12 cellular contexts compared by ENCODE assay signal in genomic region chr1:235511470-235512240, GRCh38.
DNase-seq lines count a peak whose midpoint lies in the region; FAIRE-seq and TF ChIP-seq lines count a peak whose summit lies in the region.
"Had no signal": no experiment of that assay in that cellular context is flagged by ENCODE, and none has a peak within 500 bp of the region (broad histone marks: within the 10 kb centered on the region; RNA-seq: fewer than 3 reads in every experiment).

No MANE protein-coding gene starts in this region.

- CTCF ChIA-PET in HEK293T (lab: Yijun Ruan, JAX): interaction anchor here (0.5 to 1.4 kb wide), 4 partner anchors 139 to 1386 kb away, joined by 3 to 5 read pairs (median 4); no protein-coding TSS in a partner anchor

- DNase-seq in DMS114 treated with DMSO at 0.1 percent for 48 hours (lab: John Stamatoyannopoulos, UW; ENCODE audit: unreplicated experiment) (peak; percentile 36), HEK293T (ENCODE audit: extremely low spot score) (peak; percentile 43), kidney tubule cell (ENCODE audit: low spot score) (peak; percentile 26), HPDE6-E6E7 (ENCODE audit: extremely low spot score) (no peak), HuH-7.5 (ENCODE audit: low spot score) (no peak), iPS-NIHi7 (ENCODE audit: extremely low spot score) (no peak)
- DNase-seq in effector CD8-positive, alpha-beta T cell (lab: John Stamatoyannopoulos, UW): no peak
- DNase-seq: activated T-cell treated with anti-CD3 and anti-CD28 coated beads, Interleukin-2, amount 50 U/mL, for 1 hour; NCI-H526 treated with DMSO at 0.1 percent for 48 hours; stimulated activated CD4-positive, alpha-beta T cell treated with anti-CD3 and anti-CD28 coated beads, Interleukin-4, amount 100 ng/mL, for 4 hours had no signal

- POLR2A ChIA-PET in HEK293T (lab: Yijun Ruan, JAX): no interaction called here

- FAIRE-seq in TTC549 (lab: Jason Lieb, UNC): peak; percentile 41
- FAIRE-seq: frontal cortex had no signal

TF ChIP-seq in HEK293T, 16 proteins besides CTCF, POLR2A, EP300 and RAD21:
- TF ChIP-seq SUZ12 (IDR thresholded peaks at IDR 0.05): no peak
- TF ChIP-seq NFRKB (IDR thresholded peaks at IDR 0.05): no peak
- no peak for TF ChIP-seq FOXM1 (IDR thresholded peaks at IDR 0.05; ENCODE audit: borderline replicate concordance)
- TF ChIP-seq CTBP1 (IDR thresholded peaks at IDR 0.05; ENCODE audit: borderline replicate concordance): no peak
- no peak for TF ChIP-seq ELF4 (IDR thresholded peaks at IDR 0.05)
- no peak for TF ChIP-seq TARDBP (IDR thresholded peaks at IDR 0.05)
- no peak for TF ChIP-seq HDGF (IDR thresholded peaks at IDR 0.05; ENCODE audit: borderline replicate concordance)
- no peak for TF ChIP-seq FOXA1 (IDR thresholded peaks at IDR 0.05)
- TF ChIP-seq PKNOX1 (IDR thresholded peaks at IDR 0.05): no peak
- TF ChIP-seq ZNF384 (IDR thresholded peaks at IDR 0.05): no peak
- TF ChIP-seq FOXK2 (IDR thresholded peaks at IDR 0.05): no peak
- TF ChIP-seq SP1 (IDR thresholded peaks at IDR 0.05): no peak
- TF ChIP-seq L3MBTL2 (conservative IDR thresholded peaks at IDR 0.05): no peak
TF ChIP-seq in HEK293T: peak in this region for 0.

Comparison
In these comparisons a context has a peak if more than half of its experiments do, and no peak if none do; other contexts are left out.
1. DNase-seq: peak in DMS114 treated with DMSO at 0.1 percent for 48 hours (single experiment), HEK293T (single experiment) and kidney tubule cell (single experiment); none in effector CD8-positive, alpha-beta T cell (single experiment), HPDE6-E6E7 (single experiment), HuH-7.5 (single experiment) and iPS-NIHi7 (single experiment).